In the genomic region with DNA sequence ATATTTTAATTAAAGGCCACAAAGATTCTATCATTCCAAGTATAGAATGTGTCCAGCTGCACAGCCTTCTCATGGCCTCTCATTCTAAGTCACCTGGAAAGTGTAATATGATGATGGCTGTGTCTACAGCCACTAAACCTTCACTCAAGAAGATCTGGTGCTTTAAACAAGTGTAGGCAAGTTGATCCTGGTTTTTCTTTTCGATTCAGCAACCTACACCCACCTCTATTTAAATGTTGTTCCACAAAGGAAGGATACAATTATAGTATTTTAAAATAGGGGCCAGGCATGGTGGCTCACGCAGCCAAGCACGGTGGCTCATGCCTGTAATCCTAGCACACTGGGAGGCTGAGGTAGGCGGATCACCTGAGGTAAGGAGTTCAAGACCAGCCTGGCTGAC, we compare ENCODE assay signal across 19 cellular contexts. TPM values are rescaled to one million over a fixed set of nuclear protein-coding genes. Genes with fewer than 3 reads are reported as not detected.
DNase-seq lines count a peak whose midpoint lies in the region; ATAC-seq, FAIRE-seq and TF ChIP-seq lines count a peak whose summit lies in the region.
"Had no signal": no experiment of that assay in that cellular context is flagged by ENCODE, and none has a peak within 500 bp of the region (broad histone marks: within the 10 kb centered on the region; RNA-seq: fewer than 3 reads in every experiment).

No MANE protein-coding gene starts in this region.

- H3K4me3 ChIP-seq in left ventricle myocardium inferior (no peak overlapping the region), breast epithelium (no peak overlapping the region), keratinocyte (ENCODE audit: control insufficient read depth in 2 of 3, extremely low read depth in 1 of 3, insufficient read depth in 2 of 3, low read depth in 1 of 3, low read length in 3 of 3) (no peak overlapping the region), spleen (no peak overlapping the region)
- H3K4me3 ChIP-seq: A549, GM23248, K562 had no signal

- H3K4me3 Mint-ChIP-seq in immature natural killer cell: no peak overlapping the region

- H3K36me3 Mint-ChIP-seq in immature natural killer cell: no peaks in the 10 kb centered on the region

- H3K27ac ChIP-seq in left ventricle myocardium inferior (replicated peaks): peak overlapping the region; percentile 3
- peak overlapping the region; percentile 46 to 90 for H3K27ac ChIP-seq in breast epithelium
- H3K27ac ChIP-seq in keratinocyte (ENCODE audit: control insufficient read depth, insufficient read depth, low read length): peak overlapping the region; percentile 52
- no peak overlapping the region for H3K27ac ChIP-seq in spleen
- H3K27ac ChIP-seq: A549, GM23248 had no signal

- H3K79me2 ChIP-seq in keratinocyte (ENCODE audit: control insufficient read depth, insufficient read depth, low read length): peaks cover 2% of the 10 kb centered on the region

- H3K9me3 ChIP-seq in left ventricle myocardium inferior (replicated peaks) (no peaks in the 10 kb centered on the region), breast epithelium (no peaks in the 10 kb centered on the region), keratinocyte (ENCODE audit: control insufficient read depth, low read depth, low read length) (no peaks in the 10 kb centered on the region), spleen (no peaks in the 10 kb centered on the region)
- H3K9me3 ChIP-seq: A549, SK-N-SH had no signal

- TF ChIP-seq CTCF in left ventricle myocardium inferior (IDR thresholded peaks at IDR 0.05; ENCODE audit: borderline replicate concordance): no peak
- no peak for TF ChIP-seq CTCF in breast epithelium (IDR thresholded peaks at IDR 0.05)
- TF ChIP-seq CTCF in keratinocyte (optimal IDR thresholded peaks at IDR 0.05 in 1 of 3, IDR thresholded peaks at IDR 0.05 in 1 of 3, conservative IDR thresholded peaks at IDR 0.05 in 1 of 3; ENCODE audit: extremely low read depth in 1 of 3, insufficient read depth in 2 of 3, low read length in 3 of 3): no peak
- no peak for TF ChIP-seq CTCF in spleen (IDR thresholded peaks at IDR 0.05 in 8 of 11, conservative IDR thresholded peaks at IDR 0.05 in 3 of 11)

- H3K4me1 Mint-ChIP-seq in immature natural killer cell: no peaks in the 10 kb centered on the region

- TF ChIP-seq POLR2A in breast epithelium (IDR thresholded peaks at IDR 0.05): no peak
- TF ChIP-seq POLR2A in spleen (IDR thresholded peaks at IDR 0.05): no peak

- H3K36me3 ChIP-seq in left ventricle myocardium inferior (peaks cover 7% of the 10 kb centered on the region), breast epithelium (no peaks in the 10 kb centered on the region), keratinocyte (ENCODE audit: control insufficient read depth in 2 of 2, extremely low read depth in 1 of 2, insufficient read depth in 2 of 2, low read length in 2 of 2) (no peaks in the 10 kb centered on the region), spleen (no peaks in the 10 kb centered on the region)

- H3K27me3 ChIP-seq in left ventricle myocardium inferior (ENCODE audit: low read depth): no peaks in the 10 kb centered on the region
- no peaks in the 10 kb centered on the region for H3K27me3 ChIP-seq in breast epithelium
- no peaks in the 10 kb centered on the region for H3K27me3 ChIP-seq in keratinocyte (ENCODE audit: control insufficient read depth, extremely low read depth, insufficient read depth, low read length)
- H3K27me3 ChIP-seq in spleen (replicated peaks in 1 of 7): no peaks in the 10 kb centered on the region

- no peak overlapping the region for H3K27ac Mint-ChIP-seq in immature natural killer cell

- intact Hi-C loops in left ventricle myocardium inferior (cut with micrococcal nuclease) (no loop called here), Right ventricle myocardium inferior (cut with DNase I) (no loop called here), breast epithelium (cut with DNase I; ENCODE audit: low total_unique reads) (loop anchor here (10.0 kb wide), 1 partner anchor 287 kb away; a partner anchor contains a TSS), spleen (cut with DNase I; ENCODE audit: low total_unique reads) (no loop called here)

- H3K9ac ChIP-seq in keratinocyte (ENCODE audit: control insufficient read depth, extremely low read depth, insufficient read depth, low read length): no peak overlapping the region
- H3K9ac ChIP-seq: GM23248, SK-N-SH had no signal

- no peaks in the 10 kb centered on the region for H3K27me3 Mint-ChIP-seq in immature natural killer cell (ENCODE audit: low read depth in 3 of 3)

- dilution Hi-C loops in keratinocyte (cut with MboI; ENCODE audit: extremely low pct_ligation_motif_present, low sequenced_read_pairs): no loop called here

- H3K4me1 ChIP-seq in left ventricle myocardium inferior (peaks cover 76% of the 10 kb centered on the region), breast epithelium (peaks cover 0 to 15% of the 10 kb centered on the region in 2 donors), keratinocyte (ENCODE audit: control insufficient read depth, extremely low read depth, insufficient read depth, low read length) (peaks cover 56% of the 10 kb centered on the region), spleen (peaks cover 0 to 29% (median 12%) of the 10 kb centered on the region in 6 donors)

- H3K9me3 Mint-ChIP-seq in immature natural killer cell: no peaks in the 10 kb centered on the region

- no peak overlapping the region for H2AFZ ChIP-seq in keratinocyte (ENCODE audit: control insufficient read depth, low read length)
- H2AFZ ChIP-seq: GM23248 had no signal

- H4K20me1 ChIP-seq in keratinocyte (ENCODE audit: control insufficient read depth, extremely low read depth, insufficient read depth, low read length): no peaks in the 10 kb centered on the region

- H3K9me1 ChIP-seq in keratinocyte (ENCODE audit: control insufficient read depth, extremely low read depth, insufficient read depth, low read length): no peaks in the 10 kb centered on the region

- peak overlapping the region; percentile 50 for H3K4me2 ChIP-seq in keratinocyte (ENCODE audit: control insufficient read depth, extremely low read depth, insufficient read depth, low read depth, low read length)
- H3K4me2 ChIP-seq: A549, SK-N-SH had no signal

- FAIRE-seq in keratinocyte (lab: Jason Lieb, UNC): peak; percentile 57
- FAIRE-seq: A549, GM12891, GM18507, K562 had no signal

- DNase-seq in left ventricle myocardium inferior (no peak), Right ventricle myocardium inferior (ENCODE audit: missing footprints) (no peak), breast epithelium (ENCODE audit: low spot score in 2 of 2) (no peak), keratinocyte (ENCODE audit: low read depth, low spot score) (no peak), spleen (no peak), immature natural killer cell (no peak), OCI-M2 (lab: John Stamatoyannopoulos, UW; ENCODE audit: unreplicated experiment) (no peak)
- DNase-seq: C1 segment of cervical spinal cord, GF-D8, GM23248, NCI-H1436 treated with DMSO at 0.1 percent for 48 hours, NCI-H82, SHP77, SK-N-SH had no signal

- no peak for ATAC-seq in Right ventricle myocardium inferior
- ATAC-seq: A549, HCT116, K562 had no signal

- 87 to 97% (median 91%) methylated on average over 4 of the region's 4 CpGs for WGBS in spleen, 5 donors

RNA-seq across cellular contexts. Expression of a gene that starts 25.5 kb away (rescaled TPM):
- 331 TPM for total RNA-seq in left ventricle myocardium inferior
- 243 TPM for total RNA-seq in Right ventricle myocardium inferior
- total RNA-seq in breast epithelium: 1,000 to 10,000 TPM in 1 of 3 donors, 100 to 1,000 TPM in 2; 272 to 1,354 (median 700) TPM
- 163 to 525 TPM (median 455 TPM) in 3 replicates for polyA plus RNA-seq in keratinocyte
- polyA plus RNA-seq in keratinocyte (2011; ENCODE audit: low read depth): 960 TPM
- polyA plus RNA-seq in keratinocyte (2011; cell fraction: cytosol; rRNA removed): 166 and 296 TPM in 2 replicates
- polyA plus RNA-seq in keratinocyte (2011; cell fraction: nucleus; rRNA removed): 597 and 675 TPM in 2 replicates
- polyA plus RNA-seq in keratinocyte (2012; ENCODE audit: low replicate concordance): 182 and 442 TPM in 2 replicates
- polyA minus RNA-seq in keratinocyte: 146 to 1,560 TPM (median 1,338 TPM) in 3 replicates
- 516 TPM for polyA minus RNA-seq in keratinocyte (2011; cell fraction: cytosol; rRNA and poly(A)+ RNA removed)
- 893 and 2,335 TPM in 2 replicates for polyA minus RNA-seq in keratinocyte (2011; cell fraction: nucleus; rRNA and poly(A)+ RNA removed)
- 100 to 1,000 TPM; 131 to 236 (median 190) TPM for total RNA-seq in spleen
- polyA plus RNA-seq in spleen: 10 to 100 TPM; 16.5 to 31.0 (median 21.2) TPM
- polyA plus RNA-seq in immature natural killer cell: 1 to 10 TPM in 1 of 3 donors, under 1 TPM in 2; 0.13 to 4.6 (median 0.99) TPM

Comparison
In these comparisons a context has a peak if more than half of its experiments do, and no peak if none do; other contexts are left out.
1. H3K27ac ChIP-seq: peak in left ventricle myocardium inferior (single experiment), breast epithelium (2 of 2) and keratinocyte (single experiment); none in spleen (0 of 8).